ENCODE assay signal across 11 cellular contexts in genomic region chr14:31834616-31835015, GRCh38.
DNase-seq lines count a peak whose midpoint lies in the region; ATAC-seq lines count a peak whose summit lies in the region.
"Had no signal": no experiment of that assay in that cellular context is flagged by ENCODE, and none has a peak within 500 bp of the region (broad histone marks: within the 10 kb centered on the region; RNA-seq: fewer than 3 reads in every experiment).

No MANE protein-coding gene starts in this region.

- DNase-seq in COR-L47 (lab: John Stamatoyannopoulos, UW) (peak; percentile 55), NCI-H1105 (lab: John Stamatoyannopoulos, UW) (peak; percentile 32), astrocyte of the hippocampus (ENCODE audit: low read depth, low spot score) (peak; percentile 50), iris pigment epithelial cell (ENCODE audit: low read depth) (peak; percentile 76)
- no peak for DNase-seq in activated naive CD4-positive, alpha-beta T cell treated with Interleukin-2 at 50 U/mL for 16 hours
- DNase-seq in activated CD4-positive, alpha-beta T cell treated with anti-CD3 and anti-CD28 coated beads, Interleukin-2, amount 50 U/mL, for 48 hours, result no peak
- DNase-seq: activated CD4-positive, alpha-beta T cell treated with anti-CD3 and anti-CD28 coated beads, Interleukin-2, amount 50 U/mL, for 4 hours; Karpas-422; midbrain had no signal

- ATAC-seq in GM21360 (IDR thresholded peaks at IDR 0.05; ENCODE audit: unreplicated experiment) (no peak), GM21737 (IDR thresholded peaks at IDR 0.05; ENCODE audit: unreplicated experiment) (no peak)

Comparison
In these comparisons a context has a peak if more than half of its experiments do, and no peak if none do; other contexts are left out.
1. DNase-seq: peak in COR-L47 (single experiment), NCI-H1105 (single experiment), astrocyte of the hippocampus (single experiment) and iris pigment epithelial cell (single experiment); none in activated naive CD4-positive, alpha-beta T cell treated with Interleukin-2 at 50 U/mL for 16 hours (single experiment) and activated CD4-positive, alpha-beta T cell treated with anti-CD3 and anti-CD28 coated beads, Interleukin-2, amount 50 U/mL, for 48 hours (0 of 2).